In genomic region chr19:54310543-54310942, GRCh38 we compare ENCODE assay signal across 19 cellular contexts. TPM values are rescaled to one million over a fixed set of nuclear protein-coding genes. Genes with fewer than 3 reads are reported as not detected.
DNase-seq lines count a peak whose midpoint lies in the region; ATAC-seq and TF ChIP-seq lines count a peak whose summit lies in the region.
"Had no signal": no experiment of that assay in that cellular context is flagged by ENCODE, and none has a peak within 500 bp of the region (broad histone marks: within the 10 kb centered on the region; RNA-seq: fewer than 3 reads in every experiment).

No MANE protein-coding gene starts in this region.

- H3K27me3 Mint-ChIP-seq in chondrocyte (ENCODE audit: low read depth) (peaks cover 9% of the 10 kb centered on the region), type B pancreatic cell (peaks cover 8% of the 10 kb centered on the region)
- H3K27me3 Mint-ChIP-seq in dendritic cell treated with granulocyte-macrophage colony-stimulating factor and Interleukin-4, amounts not matched to agents 40 ng/mL and 50 ng/mL, for 4 days: peaks cover 2% of the 10 kb centered on the region
- peaks cover 16% of the 10 kb centered on the region for H3K27me3 Mint-ChIP-seq in activated CD4-positive, alpha-beta T cell treated with anti-CD3 and anti-CD28 coated beads, Interleukin-2, amount 10 ng/mL, durations not matched to agents 7 days and 5 days

- H3K4me1 Mint-ChIP-seq in chondrocyte (ENCODE audit: low read depth): no peaks in the 10 kb centered on the region
- H3K4me1 Mint-ChIP-seq in dendritic cell treated with granulocyte-macrophage colony-stimulating factor and Interleukin-4, amounts not matched to agents 40 ng/mL and 50 ng/mL, for 4 days (ENCODE audit: low read depth): peaks cover 69% of the 10 kb centered on the region
- no peaks in the 10 kb centered on the region for H3K4me1 Mint-ChIP-seq in type B pancreatic cell (ENCODE audit: unreplicated experiment)
- peaks cover 2% of the 10 kb centered on the region for H3K4me1 Mint-ChIP-seq in activated CD4-positive, alpha-beta T cell treated with anti-CD3 and anti-CD28 coated beads, Interleukin-2, amount 10 ng/mL, durations not matched to agents 7 days and 5 days
- H3K4me1 Mint-ChIP-seq: GM23338 had no signal

- POLR2A ChIA-PET in activated CD4-positive, alpha-beta T cell treated with anti-CD3 and anti-CD28 coated beads, Interleukin-2, amount 10 ng/mL, durations not matched to agents 7 days and 5 days (lab: Charles Lee): no interaction called here

- intact Hi-C loops in dendritic cell treated with granulocyte-macrophage colony-stimulating factor and Interleukin-4, amounts not matched to agents 40 ng/mL and 50 ng/mL, for 4 days (cut with micrococcal nuclease): loop anchor here (10.0 kb wide), 1 partner anchor 46 kb away; no protein-coding TSS in a partner anchor

- no peak overlapping the region for H3K4me3 Mint-ChIP-seq in chondrocyte (ENCODE audit: unreplicated experiment)
- H3K4me3 Mint-ChIP-seq in dendritic cell treated with granulocyte-macrophage colony-stimulating factor and Interleukin-4, amounts not matched to agents 40 ng/mL and 50 ng/mL, for 4 days: no peak overlapping the region
- no peak overlapping the region for H3K4me3 Mint-ChIP-seq in type B pancreatic cell
- H3K4me3 Mint-ChIP-seq in activated CD4-positive, alpha-beta T cell treated with anti-CD3 and anti-CD28 coated beads, Interleukin-2, amount 10 ng/mL, durations not matched to agents 7 days and 5 days: no peak overlapping the region
- H3K4me3 Mint-ChIP-seq: CD4-positive, CD25-positive, alpha-beta regulatory T cell; CD8-positive, alpha-beta T cell; GM23338; HFFc6 had no signal

- no peak overlapping the region for H3K27ac Mint-ChIP-seq in chondrocyte (ENCODE audit: unreplicated experiment)
- H3K27ac Mint-ChIP-seq in dendritic cell treated with granulocyte-macrophage colony-stimulating factor and Interleukin-4, amounts not matched to agents 40 ng/mL and 50 ng/mL, for 4 days: peak overlapping the region; percentile 97
- no peak overlapping the region for H3K27ac Mint-ChIP-seq in type B pancreatic cell
- no peak overlapping the region for H3K27ac Mint-ChIP-seq in activated CD4-positive, alpha-beta T cell treated with anti-CD3 and anti-CD28 coated beads, Interleukin-2, amount 10 ng/mL, durations not matched to agents 7 days and 5 days
- H3K27ac Mint-ChIP-seq: CD4-positive, CD25-positive, alpha-beta regulatory T cell; CD8-positive, alpha-beta T cell; GM23338; HFFc6 had no signal

- CTCF ChIA-PET in activated CD4-positive, alpha-beta T cell treated with anti-CD3 and anti-CD28 coated beads, Interleukin-2, amount 10 ng/mL, durations not matched to agents 7 days and 5 days (lab: Charles Lee): no interaction called here

- no peaks in the 10 kb centered on the region for H3K9me3 Mint-ChIP-seq in chondrocyte (ENCODE audit: low read depth)
- no peaks in the 10 kb centered on the region for H3K9me3 Mint-ChIP-seq in dendritic cell treated with granulocyte-macrophage colony-stimulating factor and Interleukin-4, amounts not matched to agents 40 ng/mL and 50 ng/mL, for 4 days
- no peaks in the 10 kb centered on the region for H3K9me3 Mint-ChIP-seq in type B pancreatic cell
- no peaks in the 10 kb centered on the region for H3K9me3 Mint-ChIP-seq in activated CD4-positive, alpha-beta T cell treated with anti-CD3 and anti-CD28 coated beads, Interleukin-2, amount 10 ng/mL, durations not matched to agents 7 days and 5 days
- H3K9me3 Mint-ChIP-seq: CD4-positive, CD25-positive, alpha-beta regulatory T cell; CD8-positive, alpha-beta T cell; HFFc6 had no signal

- DNase-seq in chondrocyte (ENCODE audit: low spot score) (peak; percentile 30), mesenteric fat pad (ENCODE audit: low spot score) (peak; percentile 47), type B pancreatic cell (ENCODE audit: extremely low spot score, unreplicated experiment) (peak; percentile 50), DMS114 treated with DMSO at 0.1 percent for 48 hours (lab: John Stamatoyannopoulos, UW; ENCODE audit: unreplicated experiment) (no peak), omental fat pad (ENCODE audit: low spot score) (no peak)
- no peak for DNase-seq in activated CD4-positive, alpha-beta T cell treated with anti-CD3 and anti-CD28 coated beads, Interleukin-2, amount 10 ng/mL, durations not matched to agents 7 days and 5 days
- DNase-seq: C1 segment of cervical spinal cord; Caco-2; CD4-positive, CD25-positive, alpha-beta regulatory T cell; CD8-positive, alpha-beta T cell; DMS79; EL; GDM1; HFFc6 had no signal

- no peak for ATAC-seq in omental fat pad (ENCODE audit: low FRiP score)
- ATAC-seq: CD8-positive, alpha-beta T cell had no signal

- TF ChIP-seq CTCF in chondrocyte (IDR thresholded peaks at IDR 0.05) (no peak), type B pancreatic cell (conservative IDR thresholded peaks at IDR 0.05) (no peak), omental fat pad (IDR thresholded peaks at IDR 0.05) (no peak)

- H3K36me3 Mint-ChIP-seq in chondrocyte (ENCODE audit: low read depth): no peaks in the 10 kb centered on the region
- H3K36me3 Mint-ChIP-seq in dendritic cell treated with granulocyte-macrophage colony-stimulating factor and Interleukin-4, amounts not matched to agents 40 ng/mL and 50 ng/mL, for 4 days (ENCODE audit: low read depth): peaks cover 25% of the 10 kb centered on the region
- H3K36me3 Mint-ChIP-seq in type B pancreatic cell: no peaks in the 10 kb centered on the region
- no peaks in the 10 kb centered on the region for H3K36me3 Mint-ChIP-seq in activated CD4-positive, alpha-beta T cell treated with anti-CD3 and anti-CD28 coated beads, Interleukin-2, amount 10 ng/mL, durations not matched to agents 7 days and 5 days (ENCODE audit: low read depth)
- H3K36me3 Mint-ChIP-seq: CD4-positive, CD25-positive, alpha-beta regulatory T cell; CD8-positive, alpha-beta T cell had no signal

RNA-seq across cellular contexts. Expression of gene LILRA5, which starts 2.4 kb away (rescaled TPM):
- not detected in 3 replicates for total RNA-seq in chondrocyte
- total RNA-seq in mesenteric fat pad: 23.0 TPM
- not detected in 2 replicates for total RNA-seq in type B pancreatic cell (ENCODE audit: low replicate concordance)
- total RNA-seq in activated CD4-positive, alpha-beta T cell treated with anti-CD3 and anti-CD28 coated beads, Interleukin-2, amount 10 ng/mL, durations not matched to agents 7 days and 5 days: not detected
- total RNA-seq in omental fat pad: 10 to 100 TPM in 1 of 4 donors, 1 to 10 TPM in 3; 3.7 to 13.2 (median 7.8) TPM
- total RNA-seq: A172; A673; Caco-2; CD4-positive, CD25-positive, alpha-beta regulatory T cell; GM23338; H4; HFFc6 had no signal

RNA-seq across cellular contexts. Expression of gene LILRA4, which starts 28.4 kb away (rescaled TPM):
- not detected in 3 replicates for total RNA-seq in chondrocyte
- total RNA-seq in mesenteric fat pad: 1.0 TPM
- total RNA-seq in type B pancreatic cell (ENCODE audit: low replicate concordance): not detected in 2 replicates
- total RNA-seq in activated CD4-positive, alpha-beta T cell treated with anti-CD3 and anti-CD28 coated beads, Interleukin-2, amount 10 ng/mL, durations not matched to agents 7 days and 5 days: not detected
- total RNA-seq in omental fat pad: under 1 TPM in 1 of 4 donors, not detected in 3; 0.56 TPM
- total RNA-seq: A172; A673; Caco-2; CD4-positive, CD25-positive, alpha-beta regulatory T cell; CD8-positive, alpha-beta T cell; GM23338; H4; HFFc6 had no signal

RNA-seq across cellular contexts. Expression of gene LILRB2, which starts 29.6 kb away (rescaled TPM):
- total RNA-seq in chondrocyte (not detected in 3 replicates), mesenteric fat pad (14.4 TPM), type B pancreatic cell (ENCODE audit: low replicate concordance) (not detected in 2 replicates), omental fat pad (10 to 100 TPM in 2 of 4 donors, 1 to 10 TPM in 2; 3.5 to 15.4 (median 10.1) TPM)
- not detected for total RNA-seq in activated CD4-positive, alpha-beta T cell treated with anti-CD3 and anti-CD28 coated beads, Interleukin-2, amount 10 ng/mL, durations not matched to agents 7 days and 5 days
- total RNA-seq: A172; A673; Caco-2; CD4-positive, CD25-positive, alpha-beta regulatory T cell; GM23338; H4; HFFc6 had no signal

RNA-seq across cellular contexts. Expression of gene LILRB5, which starts 53.5 kb away (rescaled TPM):
- not detected in 3 replicates for total RNA-seq in chondrocyte
- 69.4 TPM for total RNA-seq in mesenteric fat pad
- not detected in 2 replicates for total RNA-seq in type B pancreatic cell (ENCODE audit: low replicate concordance)
- total RNA-seq in activated CD4-positive, alpha-beta T cell treated with anti-CD3 and anti-CD28 coated beads, Interleukin-2, amount 10 ng/mL, durations not matched to agents 7 days and 5 days: not detected
- 10 to 100 TPM; 24.0 to 75.5 (median 39.4) TPM for total RNA-seq in omental fat pad
- total RNA-seq: A172; A673; Caco-2; CD4-positive, CD25-positive, alpha-beta regulatory T cell; CD8-positive, alpha-beta T cell; GM23338; H4; HFFc6 had no signal

RNA-seq across cellular contexts. Expression of gene LAIR1, which starts 54.2 kb away (rescaled TPM):
- total RNA-seq in chondrocyte (not detected in 3 replicates), mesenteric fat pad (63.8 TPM), type B pancreatic cell (ENCODE audit: low replicate concordance) (not detected in 2 replicates), omental fat pad (10 to 100 TPM; 24.3 to 82.5 (median 37.0) TPM)
- total RNA-seq in activated CD4-positive, alpha-beta T cell treated with anti-CD3 and anti-CD28 coated beads, Interleukin-2, amount 10 ng/mL, durations not matched to agents 7 days and 5 days: 10 to 100 TPM; 54.0 to 59.3 TPM
- total RNA-seq: A172, A673, Caco-2, HFFc6 had no signal

Comparison
In these comparisons a context has a peak if more than half of its experiments do, and no peak if none do; other contexts are left out.
1. DNase-seq: peak in chondrocyte (single experiment), mesenteric fat pad (single experiment) and type B pancreatic cell (single experiment); none in activated CD4-positive, alpha-beta T cell treated with anti-CD3 and anti-CD28 coated beads, Interleukin-2, amount 10 ng/mL, durations not matched to agents 7 days and 5 days (single experiment), DMS114 treated with DMSO at 0.1 percent for 48 hours (single experiment) and omental fat pad (single experiment).